1 cellular context compared by ENCODE assay signal in the genomic region with DNA sequence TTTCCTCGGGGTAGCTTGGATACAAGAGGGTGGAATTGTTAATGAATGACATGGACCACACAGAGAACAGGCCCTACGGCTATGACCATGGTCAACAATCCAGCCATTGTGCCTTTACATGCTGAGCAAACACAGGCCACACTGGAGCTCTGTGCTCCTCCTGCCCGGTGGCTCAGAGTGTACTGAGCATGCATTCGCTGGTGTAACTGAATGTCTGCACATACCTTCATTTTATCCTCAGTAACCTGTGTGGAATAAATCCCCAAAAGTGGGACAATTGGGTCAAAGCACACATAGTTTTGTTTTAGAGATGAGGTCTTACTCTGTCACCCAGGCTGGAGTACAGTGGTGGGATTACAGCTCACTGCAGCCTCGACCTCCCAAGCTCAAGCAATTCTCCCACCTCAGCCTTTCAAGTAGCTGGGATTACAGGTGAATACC.
TF ChIP-seq lines count a peak whose summit lies in the region.

No MANE protein-coding gene starts in this region.

TF ChIP-seq in HepG2, 621 proteins besides CTCF, POLR2A, EP300 and RAD21 (continued from another document and continues in another):
- 0 out of 2 replicates have a peak, but pooled peaks have one; percentile 34 for TF ChIP-seq ZNF782 (CRISPR knock-in tag; IDR thresholded peaks at IDR 0.05; ENCODE audit: borderline replicate concordance)
- no peak for TF ChIP-seq KAT2B (IDR thresholded peaks at IDR 0.05; ENCODE audit: borderline replicate concordance, low read depth, low read length)
- peak; percentile 32; the same call in 1 of the 2 replicates for TF ChIP-seq THAP11 (CRISPR knock-in tag; IDR thresholded peaks at IDR 0.05)
- TF ChIP-seq ZNF777 (CRISPR knock-in tag; IDR thresholded peaks at IDR 0.05): no peak
- TF ChIP-seq ZNF766 (CRISPR knock-in tag; IDR thresholded peaks at IDR 0.05; ENCODE audit: borderline replicate concordance): no peak
- TF ChIP-seq ARNTL (CRISPR knock-in tag; IDR thresholded peaks at IDR 0.05): 0 out of 2 replicates have a peak, but pooled peaks have one; percentile 21
- TF ChIP-seq TIGD3 (CRISPR knock-in tag; IDR thresholded peaks at IDR 0.05; ENCODE audit: borderline replicate concordance): peak; percentile 74; the same call in 1 of the 2 replicates
- TF ChIP-seq ZNF17 (CRISPR knock-in tag; IDR thresholded peaks at IDR 0.05): no peak
- TF ChIP-seq NR1H2 (CRISPR knock-in tag; IDR thresholded peaks at IDR 0.05; ENCODE audit: borderline replicate concordance, low read depth): no peak
- TF ChIP-seq DDIT3 (CRISPR knock-in tag; IDR thresholded peaks at IDR 0.05): no peak
- no peak for TF ChIP-seq ETS1 (CRISPR knock-in tag; IDR thresholded peaks at IDR 0.05)
- no peak for TF ChIP-seq NFIC (IDR thresholded peaks at IDR 0.05; ENCODE audit: low read length)
- TF ChIP-seq KAT7 (CRISPR knock-in tag; IDR thresholded peaks at IDR 0.05; ENCODE audit: borderline replicate concordance): no peak
- TF ChIP-seq FOXA1 (IDR thresholded peaks at IDR 0.05): no peak
- peak; percentile 91 for TF ChIP-seq FOXA1 (CRISPR knock-in tag; IDR thresholded peaks at IDR 0.05)
- no peak for TF ChIP-seq ZHX1 (CRISPR knock-in tag; IDR thresholded peaks at IDR 0.05; ENCODE audit: low read depth)
- no peak for TF ChIP-seq CEBPB (IDR thresholded peaks at IDR 0.05; ENCODE audit: borderline replicate concordance, low read depth, low read length)
- TF ChIP-seq TEAD3 (CRISPR knock-in tag; optimal IDR thresholded peaks at IDR 0.05; ENCODE audit: borderline replicate concordance): peak; percentile 89
- TF ChIP-seq XBP1 (CRISPR knock-in tag; IDR thresholded peaks at IDR 0.05): no peak
- 0 out of 2 replicates have a peak, but pooled peaks have one; percentile 54 for TF ChIP-seq CENPBD1 (CRISPR knock-in tag; IDR thresholded peaks at IDR 0.05; ENCODE audit: borderline replicate concordance, low read depth)
- no peak; the same call in 1 of the 2 replicates for TF ChIP-seq ZNF652 (CRISPR knock-in tag; IDR thresholded peaks at IDR 0.05; ENCODE audit: borderline replicate concordance, low read depth)
- TF ChIP-seq PRDM15 (CRISPR knock-in tag; IDR thresholded peaks at IDR 0.05): no peak
- TF ChIP-seq MXI1 (IDR thresholded peaks at IDR 0.05; ENCODE audit: borderline replicate concordance, low read depth, low read length): peak; percentile 68; the same call in 1 of the 3 replicates
- TF ChIP-seq ZNF24 (IDR thresholded peaks at IDR 0.05): peak; percentile 68; the same call in 1 of the 2 replicates
- no peak for TF ChIP-seq SRF (IDR thresholded peaks at IDR 0.05; ENCODE audit: low read depth, low read length)
- TF ChIP-seq THYN1 (CRISPR knock-in tag; IDR thresholded peaks at IDR 0.05; ENCODE audit: borderline replicate concordance, low read depth): no peak
- TF ChIP-seq RFX3 (CRISPR knock-in tag; IDR thresholded peaks at IDR 0.05): no peak
- TF ChIP-seq, protein P1, sequence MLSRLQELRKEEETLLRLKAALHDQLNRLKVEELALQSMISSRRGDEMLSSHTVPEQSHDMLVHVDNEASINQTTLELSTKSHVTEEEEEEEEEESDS (CRISPR knock-in tag; IDR thresholded peaks at IDR 0.05; ENCODE audit: borderline replicate concordance): no peak
- TF ChIP-seq SALL2 (CRISPR knock-in tag; IDR thresholded peaks at IDR 0.05): 0 out of 2 replicates have a peak, but pooled peaks have one; percentile 65
- TF ChIP-seq ZFP62 (CRISPR knock-in tag; IDR thresholded peaks at IDR 0.05): no peak
- TF ChIP-seq ZFY (CRISPR knock-in tag; IDR thresholded peaks at IDR 0.05): peak; percentile 82
- no peak for TF ChIP-seq NFATC3 (CRISPR knock-in tag; IDR thresholded peaks at IDR 0.05)
- peak; percentile 47 for TF ChIP-seq BCL6 (CRISPR knock-in tag; IDR thresholded peaks at IDR 0.05)
- peak; percentile 62; the same call in 1 of the 2 replicates for TF ChIP-seq ZNF350 (CRISPR knock-in tag; IDR thresholded peaks at IDR 0.05; ENCODE audit: borderline replicate concordance, low read depth)
- no peak for TF ChIP-seq ZNF138 (CRISPR knock-in tag; IDR thresholded peaks at IDR 0.05; ENCODE audit: low read depth)
- TF ChIP-seq, protein P2, sequence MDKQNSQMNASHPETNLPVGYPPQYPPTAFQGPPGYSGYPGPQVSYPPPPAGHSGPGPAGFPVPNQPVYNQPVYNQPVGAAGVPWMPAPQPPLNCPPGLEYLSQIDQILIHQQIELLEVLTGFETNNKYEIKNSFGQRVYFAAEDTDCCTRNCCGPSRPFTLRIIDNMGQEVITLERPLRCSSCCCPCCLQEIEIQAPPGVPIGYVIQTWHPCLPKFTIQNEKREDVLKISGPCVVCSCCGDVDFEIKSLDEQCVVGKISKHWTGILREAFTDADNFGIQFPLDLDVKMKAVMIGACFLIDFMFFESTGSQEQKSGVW (CRISPR knock-in tag; IDR thresholded peaks at IDR 0.05; ENCODE audit: borderline replicate concordance): no peak
- no peak for TF ChIP-seq CENPT (CRISPR knock-in tag; IDR thresholded peaks at IDR 0.05; ENCODE audit: low read depth)
- TF ChIP-seq ZNF670 (CRISPR knock-in tag; IDR thresholded peaks at IDR 0.05; ENCODE audit: borderline replicate concordance): no peak
- TF ChIP-seq FOXO1 (CRISPR knock-in tag; IDR thresholded peaks at IDR 0.05): peak; percentile 66
- TF ChIP-seq SNAPC2 (CRISPR knock-in tag; IDR thresholded peaks at IDR 0.05): no peak
- TF ChIP-seq RBFOX2 (IDR thresholded peaks at IDR 0.05; ENCODE audit: low read depth, low read length): no peak
- no peak for TF ChIP-seq GTF3A (CRISPR knock-in tag; conservative IDR thresholded peaks at IDR 0.05)
- no peak for TF ChIP-seq MZF1 (CRISPR knock-in tag; IDR thresholded peaks at IDR 0.05; ENCODE audit: borderline replicate concordance)
- no peak for TF ChIP-seq ZNF589 (CRISPR knock-in tag; conservative IDR thresholded peaks at IDR 0.05)
- TF ChIP-seq, protein P3, sequence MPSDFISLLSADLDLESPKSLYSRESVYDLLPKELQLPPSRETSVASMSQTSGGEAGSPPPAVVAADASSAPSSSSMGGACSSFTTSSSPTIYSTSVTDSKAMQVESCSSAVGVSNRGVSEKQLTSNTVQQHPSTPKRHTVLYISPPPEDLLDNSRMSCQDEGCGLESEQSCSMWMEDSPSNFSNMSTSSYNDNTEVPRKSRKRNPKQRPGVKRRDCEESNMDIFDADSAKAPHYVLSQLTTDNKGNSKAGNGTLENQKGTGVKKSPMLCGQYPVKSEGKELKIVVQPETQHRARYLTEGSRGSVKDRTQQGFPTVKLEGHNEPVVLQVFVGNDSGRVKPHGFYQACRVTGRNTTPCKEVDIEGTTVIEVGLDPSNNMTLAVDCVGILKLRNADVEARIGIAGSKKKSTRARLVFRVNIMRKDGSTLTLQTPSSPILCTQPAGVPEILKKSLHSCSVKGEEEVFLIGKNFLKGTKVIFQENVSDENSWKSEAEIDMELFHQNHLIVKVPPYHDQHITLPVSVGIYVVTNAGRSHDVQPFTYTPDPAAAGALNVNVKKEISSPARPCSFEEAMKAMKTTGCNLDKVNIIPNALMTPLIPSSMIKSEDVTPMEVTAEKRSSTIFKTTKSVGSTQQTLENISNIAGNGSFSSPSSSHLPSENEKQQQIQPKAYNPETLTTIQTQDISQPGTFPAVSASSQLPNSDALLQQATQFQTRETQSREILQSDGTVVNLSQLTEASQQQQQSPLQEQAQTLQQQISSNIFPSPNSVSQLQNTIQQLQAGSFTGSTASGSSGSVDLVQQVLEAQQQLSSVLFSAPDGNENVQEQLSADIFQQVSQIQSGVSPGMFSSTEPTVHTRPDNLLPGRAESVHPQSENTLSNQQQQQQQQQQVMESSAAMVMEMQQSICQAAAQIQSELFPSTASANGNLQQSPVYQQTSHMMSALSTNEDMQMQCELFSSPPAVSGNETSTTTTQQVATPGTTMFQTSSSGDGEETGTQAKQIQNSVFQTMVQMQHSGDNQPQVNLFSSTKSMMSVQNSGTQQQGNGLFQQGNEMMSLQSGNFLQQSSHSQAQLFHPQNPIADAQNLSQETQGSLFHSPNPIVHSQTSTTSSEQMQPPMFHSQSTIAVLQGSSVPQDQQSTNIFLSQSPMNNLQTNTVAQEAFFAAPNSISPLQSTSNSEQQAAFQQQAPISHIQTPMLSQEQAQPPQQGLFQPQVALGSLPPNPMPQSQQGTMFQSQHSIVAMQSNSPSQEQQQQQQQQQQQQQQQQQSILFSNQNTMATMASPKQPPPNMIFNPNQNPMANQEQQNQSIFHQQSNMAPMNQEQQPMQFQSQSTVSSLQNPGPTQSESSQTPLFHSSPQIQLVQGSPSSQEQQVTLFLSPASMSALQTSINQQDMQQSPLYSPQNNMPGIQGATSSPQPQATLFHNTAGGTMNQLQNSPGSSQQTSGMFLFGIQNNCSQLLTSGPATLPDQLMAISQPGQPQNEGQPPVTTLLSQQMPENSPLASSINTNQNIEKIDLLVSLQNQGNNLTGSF (CRISPR knock-in tag; IDR thresholded peaks at IDR 0.05): no peak
- TF ChIP-seq ATF2 (CRISPR knock-in tag; IDR thresholded peaks at IDR 0.05): peak; percentile 43; the same call in 1 of the 2 replicates
- TF ChIP-seq KLF6 (CRISPR knock-in tag; IDR thresholded peaks at IDR 0.05): no peak
- no peak for TF ChIP-seq POLR2AphosphoS5 (IDR thresholded peaks at IDR 0.05; ENCODE audit: low read depth, low read length)
